In the genomic region with DNA sequence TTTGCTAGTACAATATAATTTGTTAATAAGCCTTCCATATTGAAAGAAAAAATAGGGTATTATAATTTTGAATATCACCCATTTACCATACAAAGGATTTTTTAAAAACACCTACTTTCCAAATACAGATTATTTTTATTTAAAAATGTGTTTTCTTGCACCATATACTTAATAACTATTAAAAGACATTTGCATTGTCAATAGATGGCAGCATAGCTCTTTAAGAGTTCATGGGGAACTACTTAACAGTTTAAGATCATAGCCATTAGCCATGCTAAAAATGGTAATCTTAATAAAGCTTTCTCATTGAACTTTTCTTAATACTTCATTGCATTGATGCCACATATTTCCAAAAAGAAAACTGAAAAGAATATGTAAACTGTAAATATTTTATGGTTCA, we compare ENCODE assay signal across 8 cellular contexts.
DNase-seq lines count a peak whose midpoint lies in the region; ATAC-seq and TF ChIP-seq lines count a peak whose summit lies in the region.

No MANE protein-coding gene starts in this region.

- H3K27ac ChIP-seq in neural progenitor cell (no peak overlapping the region), Peyer's patch (no peak overlapping the region)

- H3K36me3 ChIP-seq in neural progenitor cell (no peaks in the 10 kb centered on the region), Peyer's patch (no peaks in the 10 kb centered on the region)

- H3K4me1 Mint-ChIP-seq in neural progenitor cell = no peaks in the 10 kb centered on the region

- H3K9me3 ChIP-seq in neural progenitor cell (ENCODE audit: low read depth) (no peaks in the 10 kb centered on the region), Peyer's patch (no peaks in the 10 kb centered on the region)

- no peak overlapping the region for H3K27ac Mint-ChIP-seq in neural progenitor cell

- H3K4me2 ChIP-seq in neural progenitor cell = no peak overlapping the region

- H3K27me3 ChIP-seq in neural progenitor cell (no peaks in the 10 kb centered on the region), Peyer's patch (no peaks in the 10 kb centered on the region)

- no peak for TF ChIP-seq POLR2A in Peyer's patch (IDR thresholded peaks at IDR 0.05)

- H3K4me1 ChIP-seq in neural progenitor cell (no peaks in the 10 kb centered on the region), Peyer's patch (no peaks in the 10 kb centered on the region)

- no peak overlapping the region for H3K9ac ChIP-seq in neural progenitor cell

- intact Hi-C loops in left colon (cut with DNase I, micrococcal nuclease) = no loop called here

- H2AFZ ChIP-seq in neural progenitor cell (replicated peaks) = no peak overlapping the region

- DNase-seq in GM13977 (ENCODE audit: low spot score) (no peak), NCI-H2081 (lab: John Stamatoyannopoulos, UW) (peak; percentile 13 to 35), cardiac fibroblast (ENCODE audit: low read depth in 2 of 2) (peak; percentile 45 to 48), neural progenitor cell (ENCODE audit: low spot score) (peak; percentile 57), Peyer's patch (no peak), activated T-cell treated with anti-CD3 and anti-CD28 coated beads for 4 hours (no peak), left colon (no peak)

- H3K4me3 Mint-ChIP-seq in neural progenitor cell = no peak overlapping the region

- in situ Hi-C loops in GM13977 (cut with MboI; ENCODE audit: low pct_unique_long_range_greater_than_20kb, low sequenced_read_pairs, unreplicated experiment) = no loop called here

- H3K9me3 Mint-ChIP-seq in neural progenitor cell = no peaks in the 10 kb centered on the region

- ATAC-seq in HG02571 (IDR thresholded peaks at IDR 0.05; ENCODE audit: unreplicated experiment) (no peak), left colon (no peak)

- no peak overlapping the region for H3K4me3 ChIP-seq in cardiac fibroblast (replicated peaks in 1 of 2; ENCODE audit: low read depth in 2 of 2, low read length in 2 of 2)
- no peak overlapping the region for H3K4me3 ChIP-seq in neural progenitor cell
- no peak overlapping the region for H3K4me3 ChIP-seq in Peyer's patch

- H4K20me1 ChIP-seq in neural progenitor cell (ENCODE audit: low read depth) = no peaks in the 10 kb centered on the region

- no peaks in the 10 kb centered on the region for H3K36me3 Mint-ChIP-seq in neural progenitor cell

- no peaks in the 10 kb centered on the region for H3K79me2 ChIP-seq in neural progenitor cell (ENCODE audit: low read depth)

- TF ChIP-seq CTCF in GM13977 (IDR thresholded peaks at IDR 0.05; ENCODE audit: extremely low read depth, insufficient read depth, missing control alignments) (peak; percentile 28), cardiac fibroblast (IDR thresholded peaks at IDR 0.05; ENCODE audit: low read depth, low read length) (peak; percentile 11), neural progenitor cell (IDR thresholded peaks at IDR 0.05) (peak; percentile 67), Peyer's patch (IDR thresholded peaks at IDR 0.05) (no peak)

- H3K27me3 Mint-ChIP-seq in neural progenitor cell (ENCODE audit: insufficient read depth, low read depth) = no peaks in the 10 kb centered on the region

- no peaks in the 10 kb centered on the region for H3F3A ChIP-seq in neural progenitor cell (ENCODE audit: low read depth)

Comparison
In these comparisons a context has a peak if more than half of its experiments do, and no peak if none do; other contexts are left out.
1. DNase-seq: peak in NCI-H2081 (2 of 2), cardiac fibroblast (2 of 2) and neural progenitor cell (single experiment); none in GM13977 (single experiment), Peyer's patch (0 of 3), activated T-cell treated with anti-CD3 and anti-CD28 coated beads for 4 hours (single experiment) and left colon (0 of 2).
2. CTCF ChIP-seq: peak in GM13977 (single experiment), cardiac fibroblast (single experiment) and neural progenitor cell (single experiment); none in Peyer's patch (0 of 6).